9 cellular contexts compared by ENCODE assay signal in genomic region chr14:91241848-91242247, GRCh38. TPM values are rescaled to one million over a fixed set of nuclear protein-coding genes. Genes with fewer than 3 reads are reported as not detected.
DNase-seq lines count a peak whose midpoint lies in the region; ATAC-seq lines count a peak whose summit lies in the region.
"Had no signal": no experiment of that assay in that cellular context is flagged by ENCODE, and none has a peak within 500 bp of the region (broad histone marks: within the 10 kb centered on the region; RNA-seq: fewer than 3 reads in every experiment).

No MANE protein-coding gene starts in this region.

- peaks cover 7% of the 10 kb centered on the region for H3K36me3 Mint-ChIP-seq in activated naive CD4-positive, alpha-beta T cell treated with anti-CD3 and anti-CD28 coated beads, Interleukin-2, amount 50 U/mL, for 24 hours
- peaks cover 31% of the 10 kb centered on the region for H3K36me3 Mint-ChIP-seq in activated T-helper 1 cell treated with anti-CD3 and anti-CD28 coated beads, Interleukin-12 subunit alpha, Interleukin-12 subunit beta, Interleukin-2, Interleukin-4 antibody, amounts not matched to agents 30 ng/mL and 10 ng/mL and 1 ng/mL, durations not matched to agents 14 hours and 24 hours and 36 hours (ENCODE audit: low read depth)

- peak overlapping the region; percentile 95 for H3K27ac Mint-ChIP-seq in activated naive CD4-positive, alpha-beta T cell treated with anti-CD3 and anti-CD28 coated beads, Interleukin-2, amount 50 U/mL, for 24 hours
- H3K27ac Mint-ChIP-seq in activated T-helper 1 cell treated with anti-CD3 and anti-CD28 coated beads, Interleukin-12 subunit alpha, Interleukin-12 subunit beta, Interleukin-2, Interleukin-4 antibody, amounts not matched to agents 30 ng/mL and 10 ng/mL and 1 ng/mL, durations not matched to agents 14 hours and 24 hours and 36 hours, result peak overlapping the region; percentile 88

- peak overlapping the region; percentile 79 for H3K4me3 Mint-ChIP-seq in activated naive CD4-positive, alpha-beta T cell treated with anti-CD3 and anti-CD28 coated beads, Interleukin-2, amount 50 U/mL, for 24 hours
- peak overlapping the region; percentile 85 for H3K4me3 Mint-ChIP-seq in activated T-helper 1 cell treated with anti-CD3 and anti-CD28 coated beads, Interleukin-12 subunit alpha, Interleukin-12 subunit beta, Interleukin-2, Interleukin-4 antibody, amounts not matched to agents 30 ng/mL and 10 ng/mL and 1 ng/mL, durations not matched to agents 14 hours and 24 hours and 36 hours

- no peaks in the 10 kb centered on the region for H3K27me3 Mint-ChIP-seq in activated naive CD4-positive, alpha-beta T cell treated with anti-CD3 and anti-CD28 coated beads, Interleukin-2, amount 50 U/mL, for 24 hours
- no peaks in the 10 kb centered on the region for H3K27me3 Mint-ChIP-seq in activated T-helper 1 cell treated with anti-CD3 and anti-CD28 coated beads, Interleukin-12 subunit alpha, Interleukin-12 subunit beta, Interleukin-2, Interleukin-4 antibody, amounts not matched to agents 30 ng/mL and 10 ng/mL and 1 ng/mL, durations not matched to agents 14 hours and 24 hours and 36 hours (ENCODE audit: insufficient read depth)

- H3K4me1 Mint-ChIP-seq in activated naive CD4-positive, alpha-beta T cell treated with anti-CD3 and anti-CD28 coated beads, Interleukin-2, amount 50 U/mL, for 24 hours, result peaks cover 80% of the 10 kb centered on the region
- peaks cover 84% of the 10 kb centered on the region for H3K4me1 Mint-ChIP-seq in activated T-helper 1 cell treated with anti-CD3 and anti-CD28 coated beads, Interleukin-12 subunit alpha, Interleukin-12 subunit beta, Interleukin-2, Interleukin-4 antibody, amounts not matched to agents 30 ng/mL and 10 ng/mL and 1 ng/mL, durations not matched to agents 14 hours and 24 hours and 36 hours (ENCODE audit: low read depth)

- intact Hi-C loops in activated T-helper 1 cell treated with anti-CD3 and anti-CD28 coated beads, Interleukin-12 subunit alpha, Interleukin-12 subunit beta, Interleukin-2, Interleukin-4 antibody, amounts not matched to agents 30 ng/mL and 10 ng/mL and 1 ng/mL, durations not matched to agents 14 hours and 24 hours and 36 hours (cut with micrococcal nuclease), result loop anchor here (2.0 to 5.0 kb wide), 2 partner anchors 61 to 630 kb away; no protein-coding TSS in a partner anchor

- DNase-seq in activated naive CD4-positive, alpha-beta T cell treated with anti-CD3 and anti-CD28 coated beads, Interleukin-2, amount 50 U/mL, for 16 hours, result no peak
- DNase-seq in activated T-helper 1 cell treated with anti-CD3 and anti-CD28 coated beads, Interleukin-12 subunit alpha, Interleukin-12 subunit beta, Interleukin-2, Interleukin-4 antibody, amounts not matched to agents 30 ng/mL and 10 ng/mL and 1 ng/mL, durations not matched to agents 14 hours and 24 hours and 36 hours (ENCODE audit: low spot score), result no peak
- DNase-seq in OCI-M1 (lab: John Stamatoyannopoulos, UW) (no peak), NCI-H345 treated with DMSO at 0.1 percent for 48 hours (lab: John Stamatoyannopoulos, UW; ENCODE audit: unreplicated experiment) (no peak), GM03348 (ENCODE audit: low spot score) (no peak)

- ATAC-seq in HG03280 (IDR thresholded peaks at IDR 0.05; ENCODE audit: unreplicated experiment) (peak; percentile 49), HG02970 (IDR thresholded peaks at IDR 0.05; ENCODE audit: low FRiP score, unreplicated experiment) (no peak)

- H3K9me3 Mint-ChIP-seq in activated naive CD4-positive, alpha-beta T cell treated with anti-CD3 and anti-CD28 coated beads, Interleukin-2, amount 50 U/mL, for 24 hours, result no peaks in the 10 kb centered on the region
- H3K9me3 Mint-ChIP-seq in activated T-helper 1 cell treated with anti-CD3 and anti-CD28 coated beads, Interleukin-12 subunit alpha, Interleukin-12 subunit beta, Interleukin-2, Interleukin-4 antibody, amounts not matched to agents 30 ng/mL and 10 ng/mL and 1 ng/mL, durations not matched to agents 14 hours and 24 hours and 36 hours, result no peaks in the 10 kb centered on the region

RNA-seq across cellular contexts. Expression of gene GPR68, which starts 2.7 kb away (rescaled TPM):
- 4.5 and 5.4 TPM in 2 replicates for total RNA-seq in activated T-helper 1 cell treated with anti-CD3 and anti-CD28 coated beads, Interleukin-12 subunit alpha, Interleukin-12 subunit beta, Interleukin-2, Interleukin-4 antibody, amounts not matched to agents 30 ng/mL and 10 ng/mL and 1 ng/mL, durations not matched to agents 14 hours and 24 hours and 36 hours
- total RNA-seq: NCI-H460 had no signal
